Comparison of ENCODE assay signal across 20 cellular contexts in genomic region chr7:8208661-8209060, GRCh38.
"Had no signal": no experiment of that assay in that cellular context is flagged by ENCODE, and none has a peak within 500 bp of the region (broad histone marks: within the 10 kb centered on the region; RNA-seq: fewer than 3 reads in every experiment).

No MANE protein-coding gene starts in this region.

- H3K27ac ChIP-seq: colonic mucosa, hepatocyte, neutrophil, spleen, testis, tibial nerve, upper lobe of right lung had no signal

- H3K4me2 ChIP-seq: hepatocyte had no signal

- H3K4me1 ChIP-seq: colonic mucosa, testis, upper lobe of right lung had no signal

- H3K79me2 ChIP-seq: hepatocyte had no signal

- H3K4me3 ChIP-seq: colonic mucosa, hepatocyte, spleen, testis, tibial nerve, upper lobe of right lung had no signal

- H2AFZ ChIP-seq: hepatocyte had no signal

- ATAC-seq: left colon; naive thymus-derived CD4-positive, alpha-beta T cell; sciatic nerve; stimulated activated memory B cell treated with anti-CD40 and anti-IgM and Interleukin-4, amounts not matched to agents 10 μg/mL and 1 μg/mL and 100 μg/mL, for 72 hours; upper lobe of right lung had no signal

- H3K27ac Mint-ChIP-seq: naive thymus-derived CD4-positive, alpha-beta T cell; stimulated activated memory B cell treated with anti-CD40 and anti-IgM and Interleukin-4, amounts not matched to agents 10 μg/mL and 1 μg/mL and 100 μg/mL, for 72 hours; stimulated activated naive CD8-positive, alpha-beta T cell treated with anti-CD3 and anti-CD28 coated beads, Interleukin-15, Interleukin-2, amounts not matched to agents 100 ng/mL and 50 ng/mL, for 24 hours had no signal

- H3K36me3 Mint-ChIP-seq: naive thymus-derived CD4-positive, alpha-beta T cell; stimulated activated memory B cell treated with anti-CD40 and anti-IgM and Interleukin-4, amounts not matched to agents 10 μg/mL and 1 μg/mL and 100 μg/mL, for 72 hours had no signal

- H3K4me1 Mint-ChIP-seq: stimulated activated memory B cell treated with anti-CD40 and anti-IgM and Interleukin-4, amounts not matched to agents 10 μg/mL and 1 μg/mL and 100 μg/mL, for 72 hours had no signal

- H3K9me3 Mint-ChIP-seq: naive thymus-derived CD4-positive, alpha-beta T cell; stimulated activated memory B cell treated with anti-CD40 and anti-IgM and Interleukin-4, amounts not matched to agents 10 μg/mL and 1 μg/mL and 100 μg/mL, for 72 hours; stimulated activated naive CD8-positive, alpha-beta T cell treated with anti-CD3 and anti-CD28 coated beads, Interleukin-15, Interleukin-2, amounts not matched to agents 100 ng/mL and 50 ng/mL, for 24 hours had no signal

- H3K4me3 Mint-ChIP-seq: naive thymus-derived CD4-positive, alpha-beta T cell; stimulated activated memory B cell treated with anti-CD40 and anti-IgM and Interleukin-4, amounts not matched to agents 10 μg/mL and 1 μg/mL and 100 μg/mL, for 72 hours; stimulated activated naive CD8-positive, alpha-beta T cell treated with anti-CD3 and anti-CD28 coated beads, Interleukin-15, Interleukin-2, amounts not matched to agents 100 ng/mL and 50 ng/mL, for 24 hours had no signal

- H3K27me3 ChIP-seq: colonic mucosa, hepatocyte, neutrophil, spleen, testis, tibial nerve, upper lobe of right lung had no signal

- H3K9me3 ChIP-seq: colonic mucosa, neutrophil, spleen, testis, tibial nerve, upper lobe of right lung had no signal

- H3K36me3 ChIP-seq: colonic mucosa, neutrophil, spleen, tibial nerve, upper lobe of right lung had no signal

- DNase-seq: colonic mucosa; dermis blood vessel endothelial cell; foreskin melanocyte; head of caudate nucleus; left colon; mammary epithelial cell; naive thymus-derived CD4-positive, alpha-beta T cell; posterior cingulate gyrus; spleen; stimulated activated CD4-positive, alpha-beta T cell treated with anti-CD3 and anti-CD28 coated beads, Interleukin-15, amount 100 ng/mL, for 24 hours; stimulated activated CD4-positive, alpha-beta T cell treated with anti-CD3 and anti-CD28 coated beads, Interleukin-1b, Interleukin-23, amount 100 ng/mL, for 48 hours; stimulated activated CD4-positive, alpha-beta T cell treated with anti-CD3 and anti-CD28 coated beads, Interleukin-4, amount 100 ng/mL, for 24 hours; testis; upper lobe of right lung had no signal
